ENCODE assay signal across 1 cellular context in genomic region chr2:215793747-215794595, GRCh38.
TF ChIP-seq lines count a peak whose summit lies in the region.

No MANE protein-coding gene starts in this region.

TF ChIP-seq in HepG2, 621 proteins besides CTCF, POLR2A, EP300 and RAD21 (continued from another document and continues in another):
- TF ChIP-seq ARID4A (CRISPR knock-in tag; IDR thresholded peaks at IDR 0.05; ENCODE audit: borderline replicate concordance) (peak; percentile 28; the same call in 1 of the 2 replicates), SNAPC2 (CRISPR knock-in tag; IDR thresholded peaks at IDR 0.05) (peak; percentile 85; the same call in 1 of the 2 replicates), DNMT1 (CRISPR knock-in tag; IDR thresholded peaks at IDR 0.05) (no peak), ZNF879 (CRISPR knock-in tag; IDR thresholded peaks at IDR 0.05) (no peak), RARG (CRISPR knock-in tag; IDR thresholded peaks at IDR 0.05; ENCODE audit: low read depth) (0 out of 2 replicates have a peak, but pooled peaks have one; percentile 62), KLF15 (CRISPR knock-in tag; IDR thresholded peaks at IDR 0.05; ENCODE audit: borderline replicate concordance) (no peak), YEATS2 (CRISPR knock-in tag; IDR thresholded peaks at IDR 0.05; ENCODE audit: borderline replicate concordance) (peak; percentile 81), HNRNPL (IDR thresholded peaks at IDR 0.05; ENCODE audit: low read depth, low read length) (no peak), ZNF660 (CRISPR knock-in tag; IDR thresholded peaks at IDR 0.05; ENCODE audit: borderline replicate concordance, low read depth) (no peak), MEF2D (CRISPR knock-in tag; IDR thresholded peaks at IDR 0.05) (peak; percentile 96), ZNF317 (CRISPR knock-in tag; IDR thresholded peaks at IDR 0.05) (peak; percentile 74), RXRA (CRISPR knock-in tag; IDR thresholded peaks at IDR 0.05) (peak; percentile 56; the same call in 1 of the 2 replicates), AHR (CRISPR knock-in tag; IDR thresholded peaks at IDR 0.05) (no peak; the same call in 1 of the 2 replicates), ZNF264 (CRISPR knock-in tag; IDR thresholded peaks at IDR 0.05) (peak; percentile 49; the same call in 1 of the 2 replicates), RBFOX2 (IDR thresholded peaks at IDR 0.05; ENCODE audit: low read depth, low read length) (peak; percentile 53; the same call in 1 of the 2 replicates), CHD2 (IDR thresholded peaks at IDR 0.05; ENCODE audit: low read depth, low read length) (no peak), ZNF256 (CRISPR knock-in tag; conservative IDR thresholded peaks at IDR 0.05) (no peak; the same call in 1 of the 2 replicates), NR1H2 (CRISPR knock-in tag; IDR thresholded peaks at IDR 0.05; ENCODE audit: borderline replicate concordance, low read depth) (no peak), ZBTB3 (CRISPR knock-in tag; IDR thresholded peaks at IDR 0.05; ENCODE audit: borderline replicate concordance, low read depth) (peak; percentile 49; the same call in 1 of the 2 replicates), XBP1 (CRISPR knock-in tag; IDR thresholded peaks at IDR 0.05) (no peak; the same call in 1 of the 2 replicates), SP5 (CRISPR knock-in tag; IDR thresholded peaks at IDR 0.05; ENCODE audit: borderline replicate concordance, low read depth) (peak; percentile 82), PPARG (CRISPR knock-in tag; conservative IDR thresholded peaks at IDR 0.05) (peak; percentile 90), ZBTB26 (CRISPR knock-in tag; IDR thresholded peaks at IDR 0.05; ENCODE audit: borderline replicate concordance) (no peak), KLF16 (CRISPR knock-in tag; IDR thresholded peaks at IDR 0.05) (peak in 1 of 2 experiments; percentile 95; a peak in 1 of 4 replicates), PREB (CRISPR knock-in tag; IDR thresholded peaks at IDR 0.05) (no peak), REST (IDR thresholded peaks at IDR 0.05; ENCODE audit: borderline replicate concordance in 1 of 2, low read depth in 1 of 2, low read length in 2 of 2) (peak in 1 of 2 experiments; percentile 67; a peak in 1 of 4 replicates), ZBTB21 (CRISPR knock-in tag; IDR thresholded peaks at IDR 0.05) (peak; percentile 84), KAT8 (CRISPR knock-in tag; IDR thresholded peaks at IDR 0.05) (peak; percentile 89), TERF1 (CRISPR knock-in tag; IDR thresholded peaks at IDR 0.05) (no peak), FOXA3 (CRISPR knock-in tag; IDR thresholded peaks at IDR 0.05) (peak; percentile 97), ZBTB2 (CRISPR knock-in tag; IDR thresholded peaks at IDR 0.05; ENCODE audit: low read depth) (0 out of 2 replicates have a peak, but pooled peaks have one; percentile 39), YEATS4 (CRISPR knock-in tag; IDR thresholded peaks at IDR 0.05; ENCODE audit: borderline replicate concordance) (peak; percentile 62; the same call in 1 of the 2 replicates), NCOA1 (CRISPR knock-in tag; IDR thresholded peaks at IDR 0.05) (peak; percentile 94; the same call in 1 of the 2 replicates), ZNF331 (CRISPR knock-in tag; IDR thresholded peaks at IDR 0.05) (peak; percentile 95), POLR2AphosphoS5 (IDR thresholded peaks at IDR 0.05; ENCODE audit: low read depth, low read length) (peak; percentile 14; the same call in 1 of the 2 replicates), ZNF761 (CRISPR knock-in tag; conservative IDR thresholded peaks at IDR 0.05) (peak; percentile 67; the same call in 1 of the 2 replicates), ZNF143 (CRISPR knock-in tag; IDR thresholded peaks at IDR 0.05) (0 out of 2 replicates have a peak, but pooled peaks have one; percentile 46), CSRNP1 (CRISPR knock-in tag; IDR thresholded peaks at IDR 0.05) (peak; percentile 90), REPIN1 (CRISPR knock-in tag; IDR thresholded peaks at IDR 0.05; ENCODE audit: borderline replicate concordance, low read depth) (peak; percentile 58; the same call in 1 of the 2 replicates), MED1 (CRISPR knock-in tag; IDR thresholded peaks at IDR 0.05) (peak; percentile 99), KAT7 (CRISPR knock-in tag; IDR thresholded peaks at IDR 0.05; ENCODE audit: borderline replicate concordance) (peak; percentile 63; the same call in 1 of the 2 replicates), MAF1 (CRISPR knock-in tag; IDR thresholded peaks at IDR 0.05; ENCODE audit: borderline replicate concordance) (peak; percentile 85; the same call in 1 of the 2 replicates), ZMYM3 (CRISPR knock-in tag; IDR thresholded peaks at IDR 0.05) (peak; percentile 69), ARNTL (CRISPR knock-in tag; IDR thresholded peaks at IDR 0.05) (peak; percentile 78), ZBTB46 (CRISPR knock-in tag; IDR thresholded peaks at IDR 0.05; ENCODE audit: borderline replicate concordance) (no peak), SOX6 (IDR thresholded peaks at IDR 0.05) (no peak), SOX6 (CRISPR knock-in tag; IDR thresholded peaks at IDR 0.05) (peak; percentile 99), ZNF737 (CRISPR knock-in tag; IDR thresholded peaks at IDR 0.05; ENCODE audit: borderline replicate concordance) (no peak), NR2F1 (CRISPR knock-in tag; IDR thresholded peaks at IDR 0.05) (peak; percentile 27 to 86; a peak in 3 of 4 replicates), SIN3B (IDR thresholded peaks at IDR 0.05; ENCODE audit: low read length) (no peak), ZNF724P (CRISPR knock-in tag; IDR thresholded peaks at IDR 0.05; ENCODE audit: borderline replicate concordance) (no peak), HNF4A (CRISPR knock-in tag; IDR thresholded peaks at IDR 0.05) (peak; percentile 88)
